Comparison of ENCODE assay signal across 22 cellular contexts in genomic region chrY:7878719-7879118, GRCh38.
"Had no signal": no experiment of that assay in that cellular context is flagged by ENCODE, and none has a peak within 500 bp of the region (broad histone marks: within the 10 kb centered on the region; RNA-seq: fewer than 3 reads in every experiment).

No MANE protein-coding gene starts in this region.

- H3K9me3 ChIP-seq: ascending aorta, breast epithelium, colonic mucosa had no signal

- H3K36me3 ChIP-seq: ascending aorta, breast epithelium, cardiac muscle cell, colonic mucosa had no signal

- H3K4me1 Mint-ChIP-seq: brain had no signal

- H3K4me1 ChIP-seq: ascending aorta, breast epithelium, colonic mucosa had no signal

- H3K9me3 Mint-ChIP-seq: activated naive CD4-positive, alpha-beta T cell treated with anti-CD3 and anti-CD28 coated beads for 36 hours; activated T-cell treated with anti-CD3 and anti-CD28 coated beads, Interleukin-2, amount 50 U/mL, for 4 hours; activated T-helper 2 cell treated with anti-CD3 and anti-CD28 coated beads, Interferon-gamma antibody, Interleukin-2, Interleukin-4, amounts not matched to agents 10 μg/mL and 5 μg/mL and 100 μg/mL, durations not matched to agents 14 hours and 24 hours and 36 hours; brain had no signal

- ATAC-seq: esophagus mucosa had no signal

- H3K4me3 ChIP-seq: ascending aorta, breast epithelium, cardiac muscle cell, colonic mucosa had no signal

- DNase-seq: activated CD4-positive, alpha-beta T cell treated with anti-CD3 and anti-CD28 coated beads for 48 hours; activated CD4-positive, alpha-beta T cell treated with anti-CD3 and anti-CD28 coated beads, Interleukin-2, amount 50 U/mL, for 1 hour; activated CD4-positive, alpha-beta T cell treated with anti-CD3 and anti-CD28 coated beads, Interleukin-2, amount 50 U/mL, for 48 hours; activated CD4-positive, CD25-positive, alpha-beta regulatory T cell; activated CD4-positive, CD25-positive, alpha-beta regulatory T cell treated with anti-CD3 and anti-CD28 coated beads, Interleukin-2, amount 50 U/mL, for 72 hours; activated effector memory CD4-positive, alpha-beta T cell treated with anti-CD3 and anti-CD28 coated beads, Interleukin-2, amount 50 U/mL, for 16 hours; activated naive CD4-positive, alpha-beta T cell treated with anti-CD3 and anti-CD28 coated beads for 36 hours; activated T-cell treated with anti-CD3 and anti-CD28 coated beads, Interleukin-2, amount 50 U/mL, for 4 hours; central memory CD4-positive, alpha-beta T cell; cerebellar nuclear complex; colonic mucosa; effector CD8-positive, alpha-beta T cell; foreskin fibroblast; head of caudate nucleus; T-helper 2 cell had no signal

- H3K27ac ChIP-seq: ascending aorta, breast epithelium, cardiac muscle cell, colonic mucosa had no signal

- H3K27me3 Mint-ChIP-seq: activated naive CD8-positive, alpha-beta T cell; brain had no signal

- H3K36me3 Mint-ChIP-seq: activated naive CD8-positive, alpha-beta T cell; brain had no signal

- H3K27ac Mint-ChIP-seq: activated naive CD4-positive, alpha-beta T cell treated with anti-CD3 and anti-CD28 coated beads for 36 hours; activated naive CD8-positive, alpha-beta T cell; activated T-helper 2 cell treated with anti-CD3 and anti-CD28 coated beads, Interferon-gamma antibody, Interleukin-2, Interleukin-4, amounts not matched to agents 10 μg/mL and 5 μg/mL and 100 μg/mL, durations not matched to agents 14 hours and 24 hours and 36 hours; brain had no signal

- H3K27me3 ChIP-seq: ascending aorta, breast epithelium, cardiac muscle cell, colonic mucosa had no signal

- H3K4me3 Mint-ChIP-seq: activated naive CD4-positive, alpha-beta T cell treated with anti-CD3 and anti-CD28 coated beads for 36 hours; activated naive CD8-positive, alpha-beta T cell; activated T-cell treated with anti-CD3 and anti-CD28 coated beads, Interleukin-2, amount 50 U/mL, for 4 hours; brain had no signal
